In the genomic region with DNA sequence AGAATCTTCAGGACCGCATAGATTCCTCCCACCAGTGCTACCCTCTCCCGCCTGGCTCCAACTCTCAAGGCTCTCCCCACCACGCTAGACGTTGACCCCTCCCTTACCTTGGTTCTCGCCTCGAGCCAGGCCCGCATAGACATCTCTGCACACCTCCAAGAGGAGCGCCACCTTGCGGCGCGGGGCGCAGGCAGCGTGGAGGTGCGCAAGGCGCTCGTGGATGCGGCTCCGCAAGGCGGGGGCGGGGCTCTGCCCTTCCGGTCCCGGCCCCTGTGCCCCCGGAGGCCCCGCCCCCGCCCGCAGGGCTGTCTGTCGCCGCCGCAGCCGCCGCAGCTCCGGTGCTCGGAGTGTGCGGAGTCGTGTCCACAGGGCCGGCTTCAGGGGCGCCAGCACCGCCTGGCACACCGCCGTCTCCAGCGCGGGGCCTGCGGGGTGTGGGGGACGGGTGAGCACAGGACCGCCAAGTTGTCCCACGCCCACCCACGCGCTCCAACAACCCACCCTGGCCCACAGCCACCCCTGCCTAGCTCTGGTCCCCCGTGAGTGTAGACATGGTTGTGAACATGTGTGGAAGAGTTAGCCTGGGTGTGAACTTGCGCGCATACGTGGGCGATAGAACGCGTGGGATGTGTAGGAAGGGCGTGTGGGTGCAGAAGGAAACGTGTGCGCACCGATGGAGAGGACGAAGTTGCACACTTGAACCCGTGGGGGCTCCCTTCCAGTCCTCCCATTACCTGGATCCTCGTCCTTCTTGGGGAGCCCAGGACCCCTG, we compare ENCODE assay signal across 8 cellular contexts. TPM values are rescaled to one million over a fixed set of nuclear protein-coding genes. Genes with fewer than 3 reads are reported as not detected.
A peak's percentile ranks its signal among the peaks of the same experiment; 100 is the strongest.
DNase-seq lines count a peak whose midpoint lies in the region; ATAC-seq and TF ChIP-seq lines count a peak whose summit lies in the region.

No MANE protein-coding gene starts in this region.

- peak; percentile 88 to 97 (median 92) for TF ChIP-seq CTCF in esophagus squamous epithelium (IDR thresholded peaks at IDR 0.05)

- no peaks in the 10 kb centered on the region for H3K27me3 ChIP-seq in esophagus squamous epithelium

- H3K27ac ChIP-seq in esophagus squamous epithelium, result peak overlapping the region; percentile 37 to 67 (median 56)

- peak overlapping the region; percentile 30 to 65 (median 52) for H3K4me3 ChIP-seq in esophagus squamous epithelium

- no peaks in the 10 kb centered on the region for H3K9me3 Mint-ChIP-seq in activated T-cell treated with anti-CD3 and anti-CD28 coated beads, Interleukin-2, amount 50 U/mL, for 4 hours
- H3K9me3 Mint-ChIP-seq in naive thymus-derived CD8-positive, alpha-beta T cell, result peaks cover 0 to 2% (median 0%) of the 10 kb centered on the region in 9 donors
- no peaks in the 10 kb centered on the region for H3K9me3 Mint-ChIP-seq in stimulated activated effector memory CD8-positive, alpha-beta T cell treated with anti-CD3 and anti-CD28 coated beads, Interleukin-12 subunit alpha, Interleukin-12 subunit beta, amount 100 ng/mL, for 72 hours

- H3K27me3 Mint-ChIP-seq in activated T-cell treated with anti-CD3 and anti-CD28 coated beads, Interleukin-2, amount 50 U/mL, for 4 hours (ENCODE audit: low read depth), result no peaks in the 10 kb centered on the region
- no peaks in the 10 kb centered on the region for H3K27me3 Mint-ChIP-seq in naive thymus-derived CD8-positive, alpha-beta T cell

- peaks cover 40% of the 10 kb centered on the region for H3K4me1 Mint-ChIP-seq in activated T-cell treated with anti-CD3 and anti-CD28 coated beads, Interleukin-2, amount 50 U/mL, for 4 hours (ENCODE audit: low read depth)
- H3K4me1 Mint-ChIP-seq in naive thymus-derived CD8-positive, alpha-beta T cell, result peaks cover 21 to 60% (median 55%) of the 10 kb centered on the region in 4 donors
- peaks cover 41% of the 10 kb centered on the region for H3K4me1 Mint-ChIP-seq in stimulated activated effector memory CD8-positive, alpha-beta T cell treated with anti-CD3 and anti-CD28 coated beads, Interleukin-12 subunit alpha, Interleukin-12 subunit beta, amount 100 ng/mL, for 72 hours

- DNase-seq in G401 (ENCODE audit: low spot score) (peak; percentile 91), NCI-H774 (lab: John Stamatoyannopoulos, UW) (peak; percentile 87), esophagus squamous epithelium (lab: John Stamatoyannopoulos, UW) (peak; percentile 37), GF-D8 (lab: John Stamatoyannopoulos, UW) (no peak)
- DNase-seq in activated T-cell treated with anti-CD3 and anti-CD28 coated beads, Interleukin-2, amount 50 U/mL, for 4 hours, result peak; percentile 92
- DNase-seq in naive thymus-derived CD8-positive, alpha-beta T cell, result peak; percentile 91 to 97 (median 94)
- peak; percentile 94 to 95 for DNase-seq in stimulated activated effector memory CD8-positive, alpha-beta T cell treated with anti-CD3 and anti-CD28 coated beads, Interleukin-12 subunit alpha, Interleukin-12 subunit beta, amount 100 ng/mL, for 72 hours (ENCODE audit: low spot score in 2 of 2)

- peak overlapping the region; percentile 83 to 97 (median 92) for H3K27ac Mint-ChIP-seq in naive thymus-derived CD8-positive, alpha-beta T cell
- H3K27ac Mint-ChIP-seq in stimulated activated effector memory CD8-positive, alpha-beta T cell treated with anti-CD3 and anti-CD28 coated beads, Interleukin-12 subunit alpha, Interleukin-12 subunit beta, amount 100 ng/mL, for 72 hours, result peak overlapping the region; percentile 90

- WGBS in esophagus squamous epithelium, 2 donors, result 46 to 51% methylated on average over 12 to 16 of the region's 62 CpGs

- peak; percentile 69 for ATAC-seq in HG02623 (IDR thresholded peaks at IDR 0.05; ENCODE audit: unreplicated experiment)
- ATAC-seq in activated T-cell treated with anti-CD3 and anti-CD28 coated beads, Interleukin-2, amount 50 U/mL, for 4 hours, result peak; percentile 83 to 90
- peak; percentile 94 to 95 for ATAC-seq in naive thymus-derived CD8-positive, alpha-beta T cell
- ATAC-seq in stimulated activated effector memory CD8-positive, alpha-beta T cell treated with anti-CD3 and anti-CD28 coated beads, Interleukin-12 subunit alpha, Interleukin-12 subunit beta, amount 100 ng/mL, for 72 hours, result peak; percentile 88

- no peak for TF ChIP-seq POLR2A in esophagus squamous epithelium (IDR thresholded peaks at IDR 0.05)

- H3K4me1 ChIP-seq in esophagus squamous epithelium, result peaks cover 13 to 54% (median 23%) of the 10 kb centered on the region in 3 donors

- POLR2A ChIA-PET in naive thymus-derived CD8-positive, alpha-beta T cell (lab: Charles Lee), result interaction anchor here (0.5 to 13.2 kb wide), 16 partner anchors 10 to 964 kb away, joined by 3 to 302 read pairs (median 6); a partner anchor contains a TSS

- H3K4me3 Mint-ChIP-seq in activated T-cell treated with anti-CD3 and anti-CD28 coated beads, Interleukin-2, amount 50 U/mL, for 4 hours, result peak overlapping the region; percentile 86
- H3K4me3 Mint-ChIP-seq in naive thymus-derived CD8-positive, alpha-beta T cell, result peak overlapping the region; percentile 85 to 98 (median 92)
- peak overlapping the region; percentile 88 for H3K4me3 Mint-ChIP-seq in stimulated activated effector memory CD8-positive, alpha-beta T cell treated with anti-CD3 and anti-CD28 coated beads, Interleukin-12 subunit alpha, Interleukin-12 subunit beta, amount 100 ng/mL, for 72 hours

- in situ Hi-C loops in G401 (cut with HindIII; ENCODE audit: low sequenced_read_pairs), result no loop called here

- intact Hi-C loops in esophagus squamous epithelium (cut with DNase I), result no loop called here

- no peaks in the 10 kb centered on the region for H3K9me3 ChIP-seq in esophagus squamous epithelium

- peaks cover 10% of the 10 kb centered on the region for H3K36me3 Mint-ChIP-seq in activated T-cell treated with anti-CD3 and anti-CD28 coated beads, Interleukin-2, amount 50 U/mL, for 4 hours (ENCODE audit: insufficient read depth)
- peaks cover 0 to 15% (median 5%) of the 10 kb centered on the region in 3 donors for H3K36me3 Mint-ChIP-seq in naive thymus-derived CD8-positive, alpha-beta T cell
- peaks cover 95% of the 10 kb centered on the region for H3K36me3 Mint-ChIP-seq in stimulated activated effector memory CD8-positive, alpha-beta T cell treated with anti-CD3 and anti-CD28 coated beads, Interleukin-12 subunit alpha, Interleukin-12 subunit beta, amount 100 ng/mL, for 72 hours

- no peaks in the 10 kb centered on the region for H3K36me3 ChIP-seq in esophagus squamous epithelium

RNA-seq across cellular contexts. Expression of a gene that starts 8.1 kb away (rescaled TPM):
- total RNA-seq in G401 (2014; rRNA removed; shearing (Covaris generic)), result 5.6 and 7.3 TPM in 2 replicates
- 10 to 100 TPM; 65.2 to 77.3 (median 68.6) TPM for total RNA-seq in activated T-cell treated with anti-CD3 and anti-CD28 coated beads, Interleukin-2, amount 50 U/mL, for 4 hours
- 10 to 100 TPM in 1 of 4 donors, 1 to 10 TPM in 3; 4.8 to 14.9 (median 5.7) TPM for total RNA-seq in esophagus squamous epithelium
- total RNA-seq in naive thymus-derived CD8-positive, alpha-beta T cell, result 10 to 100 TPM; 52.9 to 55.0 TPM
- 10 to 100 TPM; 29.9 to 64.7 (median 40.5) TPM for polyA plus RNA-seq in naive thymus-derived CD8-positive, alpha-beta T cell

RNA-seq across cellular contexts. Expression of a gene that starts 20.2 kb away (rescaled TPM):
- 600 and 749 TPM in 2 replicates for total RNA-seq in G401 (2014; rRNA removed; shearing (Covaris generic))
- 100 to 1,000 TPM; 679 to 736 (median 698) TPM for total RNA-seq in activated T-cell treated with anti-CD3 and anti-CD28 coated beads, Interleukin-2, amount 50 U/mL, for 4 hours
- total RNA-seq in esophagus squamous epithelium, result 100 to 1,000 TPM; 136 to 186 (median 167) TPM
- total RNA-seq in naive thymus-derived CD8-positive, alpha-beta T cell, result 100 to 1,000 TPM; 390 to 406 TPM
- polyA plus RNA-seq in naive thymus-derived CD8-positive, alpha-beta T cell, result 10 to 100 TPM; 70.6 to 77.6 (median 71.4) TPM

RNA-seq across cellular contexts. Expression of a gene that starts 29.4 kb away (rescaled TPM):
- 114 and 122 TPM in 2 replicates for total RNA-seq in G401 (2014; rRNA removed; shearing (Covaris generic))
- 10 to 100 TPM; 23.5 to 29.8 (median 27.3) TPM for total RNA-seq in activated T-cell treated with anti-CD3 and anti-CD28 coated beads, Interleukin-2, amount 50 U/mL, for 4 hours
- 10 to 100 TPM; 39.8 to 71.5 (median 52.7) TPM for total RNA-seq in esophagus squamous epithelium
- total RNA-seq in naive thymus-derived CD8-positive, alpha-beta T cell, result 10 to 100 TPM; 46.0 to 50.7 TPM
- polyA plus RNA-seq in naive thymus-derived CD8-positive, alpha-beta T cell, result 10 to 100 TPM; 28.2 to 48.0 (median 33.5) TPM

RNA-seq across cellular contexts. Expression of a gene that starts 29.7 kb away (rescaled TPM):
- total RNA-seq in G401 (2014; rRNA removed; shearing (Covaris generic)), result 48.1 and 63.2 TPM in 2 replicates
- 100 to 1,000 TPM; 150 to 174 (median 169) TPM for total RNA-seq in activated T-cell treated with anti-CD3 and anti-CD28 coated beads, Interleukin-2, amount 50 U/mL, for 4 hours
- total RNA-seq in esophagus squamous epithelium, result 10 to 100 TPM; 22.0 to 34.0 (median 26.7) TPM
- 10 to 100 TPM; 23.6 to 25.2 TPM for total RNA-seq in naive thymus-derived CD8-positive, alpha-beta T cell
- polyA plus RNA-seq in naive thymus-derived CD8-positive, alpha-beta T cell, result 10 to 100 TPM in 1 of 3 donors, 1 to 10 TPM in 2; 7.9 to 12.9 (median 9.5) TPM

RNA-seq across cellular contexts. Expression of a gene that starts 38.4 kb away (rescaled TPM):
- total RNA-seq in G401 (2014; rRNA removed; shearing (Covaris generic)), result 210 and 267 TPM in 2 replicates
- total RNA-seq in activated T-cell treated with anti-CD3 and anti-CD28 coated beads, Interleukin-2, amount 50 U/mL, for 4 hours, result 100 to 1,000 TPM in 2 of 3 donors, 10 to 100 TPM in 1; 91.1 to 109 (median 108) TPM
- 100 to 1,000 TPM in 1 of 4 donors, 10 to 100 TPM in 3; 63.4 to 129 (median 85.9) TPM for total RNA-seq in esophagus squamous epithelium
- total RNA-seq in naive thymus-derived CD8-positive, alpha-beta T cell, result 100 to 1,000 TPM; 118 to 138 TPM
- 100 to 1,000 TPM; 218 to 291 (median 238) TPM for polyA plus RNA-seq in naive thymus-derived CD8-positive, alpha-beta T cell
